Comparison of ENCODE assay signal across 9 cellular contexts in genomic region chr5:56175465-56175864, GRCh38. TPM values are rescaled to one million over a fixed set of nuclear protein-coding genes. Genes with fewer than 3 reads are reported as not detected.
DNase-seq lines count a peak whose midpoint lies in the region; ATAC-seq and TF ChIP-seq lines count a peak whose summit lies in the region.
"Had no signal": no experiment of that assay in that cellular context is flagged by ENCODE, and none has a peak within 500 bp of the region (broad histone marks: within the 10 kb centered on the region; RNA-seq: fewer than 3 reads in every experiment).

No MANE protein-coding gene starts in this region.

- POLR2A ChIA-PET in PC-9 (lab: Charles Lee; ENCODE audit: unreplicated experiment), result no interaction called here

- no peaks in the 10 kb centered on the region for H3K9me2 ChIP-seq in PC-9 (ENCODE audit: insufficient read depth)

- H4K20me1 ChIP-seq in PC-9 (ENCODE audit: insufficient read depth), result no peaks in the 10 kb centered on the region

- H3K27me3 ChIP-seq in PC-9 (ENCODE audit: insufficient read depth, low read depth), result no peaks in the 10 kb centered on the region

- no peaks in the 10 kb centered on the region for H3K79me2 ChIP-seq in PC-9 (ENCODE audit: low read depth)

- no peak overlapping the region for H3K27ac Mint-ChIP-seq in stimulated activated memory B cell treated with anti-CD40 and anti-IgM and Interleukin-4, amounts not matched to agents 10 μg/mL and 1 μg/mL and 100 μg/mL, for 72 hours

- intact Hi-C loops in PC-9 (cut with micrococcal nuclease; ENCODE audit: unreplicated experiment), result loop anchor here (1.0 kb wide), 1 partner anchor 181 kb away; the partner anchor contains the start of gene IL6ST

- no peak overlapping the region for H2AFZ ChIP-seq in PC-9

- H3K4me2 ChIP-seq in PC-9, result peak overlapping the region; percentile 50

- H3K4me3 Mint-ChIP-seq in stimulated activated memory B cell treated with anti-CD40 and anti-IgM and Interleukin-4, amounts not matched to agents 10 μg/mL and 1 μg/mL and 100 μg/mL, for 72 hours, result no peak overlapping the region

- BruUV-seq in PC-9 (replicated peaks; lab: Mats Ljungman, UMichigan), result no TSS peak

- TF ChIP-seq CTCF in PC-9 (conservative IDR thresholded peaks at IDR 0.05) (no peak), fibroblast of villous mesenchyme (IDR thresholded peaks at IDR 0.05; ENCODE audit: insufficient read depth, low read depth, low read length) (no peak)

- ATAC-seq in stimulated activated memory B cell treated with anti-CD40 and anti-IgM and Interleukin-4, amounts not matched to agents 10 μg/mL and 1 μg/mL and 100 μg/mL, for 72 hours, result no peak
- ATAC-seq in GM21360 (IDR thresholded peaks at IDR 0.05; ENCODE audit: unreplicated experiment) (no peak), HG03432 (IDR thresholded peaks at IDR 0.05; ENCODE audit: unreplicated experiment) (no peak)

- H3K9me3 ChIP-seq in PC-9 (ENCODE audit: insufficient read depth, low read depth), result no peaks in the 10 kb centered on the region

- H3K36me3 ChIP-seq in PC-9 (ENCODE audit: low read depth), result no peaks in the 10 kb centered on the region

- no peaks in the 10 kb centered on the region for H3K9me3 Mint-ChIP-seq in stimulated activated memory B cell treated with anti-CD40 and anti-IgM and Interleukin-4, amounts not matched to agents 10 μg/mL and 1 μg/mL and 100 μg/mL, for 72 hours

- peaks cover 61% of the 10 kb centered on the region for H3K27me3 Mint-ChIP-seq in stimulated activated memory B cell treated with anti-CD40 and anti-IgM and Interleukin-4, amounts not matched to agents 10 μg/mL and 1 μg/mL and 100 μg/mL, for 72 hours

- H3K36me3 Mint-ChIP-seq in stimulated activated memory B cell treated with anti-CD40 and anti-IgM and Interleukin-4, amounts not matched to agents 10 μg/mL and 1 μg/mL and 100 μg/mL, for 72 hours, result no peaks in the 10 kb centered on the region

- DNase-seq in ELR (ENCODE audit: low read depth) (peak; percentile 71), PC-9 (peak; percentile 16 to 57), fibroblast of villous mesenchyme (ENCODE audit: low read depth) (peak; percentile 96), pulmonary artery endothelial cell (ENCODE audit: low read depth, low spot score) (peak; percentile 56)
- no peak for DNase-seq in central memory CD4-positive, alpha-beta T cell
- DNase-seq: activated gamma-delta T cell had no signal

- H3K27ac ChIP-seq in PC-9, result no peak overlapping the region

- no peaks in the 10 kb centered on the region for H3F3A ChIP-seq in PC-9 (ENCODE audit: insufficient read depth, low read depth)

- CTCF ChIA-PET in PC-9 (lab: Charles Lee), result no interaction called here

- H3K4me1 ChIP-seq in PC-9 (replicated peaks; ENCODE audit: insufficient read depth), result peaks cover 21% of the 10 kb centered on the region

- no peak overlapping the region for H3K4me3 ChIP-seq in PC-9
- H3K4me3 ChIP-seq in fibroblast of villous mesenchyme (ENCODE audit: low read depth, low read length), result no peak overlapping the region

- no peaks in the 10 kb centered on the region for H3K4me1 Mint-ChIP-seq in stimulated activated memory B cell treated with anti-CD40 and anti-IgM and Interleukin-4, amounts not matched to agents 10 μg/mL and 1 μg/mL and 100 μg/mL, for 72 hours

RNA-seq across cellular contexts. Expression of gene ANKRD55, which starts 57.7 kb away (rescaled TPM):
- not detected in 2 replicates for total RNA-seq in PC-9 (2021)
- under 0.01 and 0.32 TPM in 2 replicates for total RNA-seq in fibroblast of villous mesenchyme
- total RNA-seq in pulmonary artery endothelial cell, result 0.33 and 0.74 TPM in 2 replicates
